In the genomic region with DNA sequence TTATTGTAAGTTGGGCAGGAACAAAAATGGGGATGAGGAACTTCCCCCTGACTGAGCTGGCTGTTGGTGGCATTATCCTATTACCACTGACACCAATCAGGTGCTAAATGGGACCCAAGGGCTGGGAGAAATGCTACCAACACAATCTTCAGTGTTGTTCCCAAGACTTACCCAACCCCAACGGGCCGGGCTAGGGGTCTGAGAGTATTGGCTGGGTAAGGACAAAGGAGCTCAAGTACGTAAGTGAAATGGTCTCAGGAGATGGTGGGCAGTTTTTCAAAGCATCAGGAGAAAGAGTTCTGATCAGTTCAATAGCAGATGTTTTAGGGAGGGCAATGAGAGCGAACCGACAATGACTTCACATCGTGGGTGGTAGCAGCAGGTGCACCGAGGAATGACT, we compare ENCODE assay signal across 17 cellular contexts.
"Had no signal": no experiment of that assay in that cellular context is flagged by ENCODE, and none has a peak within 500 bp of the region (broad histone marks: within the 10 kb centered on the region; RNA-seq: fewer than 3 reads in every experiment).

No MANE protein-coding gene starts in this region.

- H3K27ac ChIP-seq: brain microvascular endothelial cell, cardiac muscle cell, SK-N-MC, WERI-Rb-1 had no signal

- DNase-seq: activated CD4-positive, alpha-beta T cell treated with anti-CD3 and anti-CD28 coated beads for 36 hours; activated gamma-delta T cell treated with Interleukin-2 at 50 U/mL for 16 hours; activated naive CD4-positive, alpha-beta T cell treated with anti-CD3 and anti-CD28 coated beads, Interleukin-2, amount 10 ng/mL, durations not matched to agents 7 days and 5 days; activated naive CD8-positive, alpha-beta T cell treated with anti-CD3 and anti-CD28 coated beads for 36 hours; activated T-cell treated with anti-CD3 and anti-CD28 coated beads, Interleukin-2, amount 50 U/mL, for 72 hours; brain microvascular endothelial cell; NCI-H1105 treated with DMSO at 0.1 percent for 48 hours; NCI-H1436 treated with DMSO at 0.1 percent for 48 hours; NCI-H1930; NCI-H226; NCI-H774; T-helper 1 cell; WERI-Rb-1 had no signal

- H3K36me3 ChIP-seq: brain microvascular endothelial cell, cardiac muscle cell, WERI-Rb-1 had no signal

- H3K27ac Mint-ChIP-seq: activated CD4-positive, alpha-beta T cell treated with anti-CD3 and anti-CD28 coated beads for 36 hours; activated naive CD4-positive, alpha-beta T cell treated with anti-CD3 and anti-CD28 coated beads, Interleukin-2, amount 10 ng/mL, durations not matched to agents 7 days and 5 days; activated naive CD8-positive, alpha-beta T cell treated with anti-CD3 and anti-CD28 coated beads for 36 hours; activated T-cell treated with anti-CD3 and anti-CD28 coated beads, Interleukin-2, amount 50 U/mL, for 72 hours; activated T-helper 2 cell treated with anti-CD3 and anti-CD28 coated beads, Interferon-gamma antibody, Interleukin-2, Interleukin-4, amounts not matched to agents 10 μg/mL and 5 μg/mL and 100 μg/mL, durations not matched to agents 14 hours and 24 hours and 36 hours had no signal

- H3K4me3 ChIP-seq: cardiac muscle cell, K562, SK-N-MC had no signal

- H3K36me3 Mint-ChIP-seq: activated naive CD4-positive, alpha-beta T cell treated with anti-CD3 and anti-CD28 coated beads, Interleukin-2, amount 10 ng/mL, durations not matched to agents 7 days and 5 days; activated naive CD8-positive, alpha-beta T cell treated with anti-CD3 and anti-CD28 coated beads for 36 hours had no signal

- H3K9me3 Mint-ChIP-seq: activated naive CD8-positive, alpha-beta T cell treated with anti-CD3 and anti-CD28 coated beads for 36 hours; activated T-cell treated with anti-CD3 and anti-CD28 coated beads, Interleukin-2, amount 50 U/mL, for 72 hours; activated T-helper 2 cell treated with anti-CD3 and anti-CD28 coated beads, Interferon-gamma antibody, Interleukin-2, Interleukin-4, amounts not matched to agents 10 μg/mL and 5 μg/mL and 100 μg/mL, durations not matched to agents 14 hours and 24 hours and 36 hours had no signal

- ATAC-seq: activated CD4-positive, alpha-beta T cell treated with anti-CD3 and anti-CD28 coated beads for 36 hours; activated T-cell treated with anti-CD3 and anti-CD28 coated beads, Interleukin-2, amount 50 U/mL, for 72 hours; K562 had no signal

- H3K27me3 Mint-ChIP-seq: activated CD4-positive, alpha-beta T cell treated with anti-CD3 and anti-CD28 coated beads for 36 hours; activated naive CD8-positive, alpha-beta T cell treated with anti-CD3 and anti-CD28 coated beads for 36 hours had no signal

- H3K27me3 ChIP-seq: brain microvascular endothelial cell, cardiac muscle cell had no signal

- H3K4me3 Mint-ChIP-seq: activated CD4-positive, alpha-beta T cell treated with anti-CD3 and anti-CD28 coated beads for 36 hours; activated naive CD4-positive, alpha-beta T cell treated with anti-CD3 and anti-CD28 coated beads, Interleukin-2, amount 10 ng/mL, durations not matched to agents 7 days and 5 days; activated naive CD8-positive, alpha-beta T cell treated with anti-CD3 and anti-CD28 coated beads for 36 hours; activated T-cell treated with anti-CD3 and anti-CD28 coated beads, Interleukin-2, amount 50 U/mL, for 72 hours had no signal
